19 cellular contexts compared by ENCODE assay signal in genomic region chrX:133302775-133303445, GRCh38.
"Had no signal": no experiment of that assay in that cellular context is flagged by ENCODE, and none has a peak within 500 bp of the region (broad histone marks: within the 10 kb centered on the region; RNA-seq: fewer than 3 reads in every experiment).

No MANE protein-coding gene starts in this region.

- H3K27ac ChIP-seq: colonic mucosa, foreskin keratinocyte, heart left ventricle, ovary, stomach, thoracic aorta, transverse colon had no signal

- H3K36me3 ChIP-seq: colonic mucosa, heart left ventricle, ovary, thoracic aorta, transverse colon had no signal

- DNase-seq: colonic mucosa; dermis blood vessel endothelial cell; erythroblast; foreskin keratinocyte; heart left ventricle; hippocampal formation; islet precursor cell; mammary epithelial cell; natural killer cell; ovary; right cardiac atrium; small intestine; stimulated activated CD4-positive, alpha-beta T cell treated with anti-CD3 and anti-CD28 coated beads, Interleukin-12 subunit alpha, Interleukin-12 subunit beta, amount 100 ng/mL, for 4 hours; stimulated activated naive CD4-positive, alpha-beta T cell; stomach; transverse colon had no signal

- H3K4me1 ChIP-seq: colonic mucosa, foreskin keratinocyte, transverse colon had no signal

- FAIRE-seq: endothelial cell of umbilical vein, small intestine had no signal

- H3K27me3 ChIP-seq: colonic mucosa, foreskin keratinocyte, ovary, stomach, transverse colon had no signal

- H3K4me3 ChIP-seq: colonic mucosa, heart left ventricle, ovary, stomach, thoracic aorta, transverse colon had no signal

- H3K9me3 ChIP-seq: colonic mucosa, heart left ventricle, ovary, stomach, thoracic aorta, transverse colon had no signal

- ATAC-seq: foreskin keratinocyte, left lobe of liver, natural killer cell, right cardiac atrium had no signal
